Comparison of ENCODE assay signal across 10 cellular contexts in genomic region chr5:95562282-95562681, GRCh38. TPM values are rescaled to one million over a fixed set of nuclear protein-coding genes. Genes with fewer than 3 reads are reported as not detected.
"Had no signal": no experiment of that assay in that cellular context is flagged by ENCODE, and none has a peak within 500 bp of the region (broad histone marks: within the 10 kb centered on the region; RNA-seq: fewer than 3 reads in every experiment).

No MANE protein-coding gene starts in this region.

- ATAC-seq: HCT116 had no signal

- H3K4me1 ChIP-seq: HAP-1 had no signal

- H3K9me3 ChIP-seq: HAP-1 had no signal

- H2AFZ ChIP-seq: GM23248 had no signal

- H3K4me3 ChIP-seq: GM23248, HAP-1 had no signal

- H3K9ac ChIP-seq: GM23248 had no signal

- H3K27ac ChIP-seq: GM23248, HL-60 had no signal

- DNase-seq: GM23248, GOT3, H7, HFFc6, KG1 had no signal

RNA-seq across cellular contexts. Expression of gene GPR150, which starts 57.6 kb away (rescaled TPM):
- total RNA-seq: H4, H7, HT1080 had no signal
